ENCODE assay signal across 8 cellular contexts in genomic region chr13:30132623-30133553, GRCh38.
DNase-seq lines count a peak whose midpoint lies in the region; ATAC-seq, FAIRE-seq and TF ChIP-seq lines count a peak whose summit lies in the region.

No MANE protein-coding gene starts in this region.

- WGBS in A549 (ENCODE audit: missing lambda C conversion rate) = 62% methylated on average over 34 of the region's 39 CpGs
- 46 to 48% methylated on average over 20 to 39 of the region's 39 CpGs for WGBS in body of pancreas, 2 donors
- no CpG with 5 or more reads among the region's 39 CpGs for WGBS in iPS DF 6.9 (ENCODE audit: insufficient coverage, insufficient read length)

- DNase-seq in A549 (ENCODE audit: low read depth in 1 of 2, low spot score in 1 of 2) (peak; percentile 76 to 82), NCI-H2196 (lab: John Stamatoyannopoulos, UW; ENCODE audit: unreplicated experiment) (peak; percentile 84), UCSD-AML1 (lab: John Stamatoyannopoulos, UW; ENCODE audit: unreplicated experiment) (peak; percentile 90), body of pancreas (peak; percentile 95 to 98 (median 96)), iPS DF 6.9 (ENCODE audit: low read depth, low spot score) (peak; percentile 83), smooth muscle cell of the brain vasculature (ENCODE audit: low read depth, low spot score) (peak; percentile 83)

- ATAC-seq in A549 = peak; percentile 96 to 100
- peak; percentile 86 for ATAC-seq in GM18511 (IDR thresholded peaks at IDR 0.05; ENCODE audit: unreplicated experiment)
- ATAC-seq in HG03060 (IDR thresholded peaks at IDR 0.05; ENCODE audit: low read depth, unreplicated experiment) = peak; percentile 76
- peak; percentile 97 for ATAC-seq in body of pancreas

- TF ChIP-seq CTCF in A549 (IDR thresholded peaks at IDR 0.05) = peak; percentile 69
- peak; percentile 76 to 92 (median 87) for TF ChIP-seq CTCF in body of pancreas (IDR thresholded peaks at IDR 0.05)

- H3K27me3 ChIP-seq in body of pancreas (no peaks in the 10 kb centered on the region), iPS DF 6.9 (ENCODE audit: control insufficient read depth, insufficient read depth, low read length) (no peaks in the 10 kb centered on the region)

- H3K27ac ChIP-seq in A549 = peak overlapping the region in 1 of 2 experiments; percentile 71; a peak in 2 of 6 replicates
- no peak overlapping the region for H3K27ac ChIP-seq in body of pancreas
- H3K27ac ChIP-seq in iPS DF 6.9 (ENCODE audit: low read length) = no peak overlapping the region

- H3K4me1 ChIP-seq in A549 = no peaks in the 10 kb centered on the region
- peaks cover 6% of the 10 kb centered on the region for H3K4me1 ChIP-seq in body of pancreas
- no peaks in the 10 kb centered on the region for H3K4me1 ChIP-seq in iPS DF 6.9 (ENCODE audit: control insufficient read depth, insufficient read depth, low read length)

- POLR2A ChIA-PET in A549 (lab: Yijun Ruan, JAX) = interaction anchor here (0.5 to 1.7 kb wide), 5 partner anchors 9 to 485 kb away, joined by 3 to 5 read pairs (median 4); partner anchors contain the start of genes UBE2L5 and USPL1

- TF ChIP-seq EP300 in A549 (IDR thresholded peaks at IDR 0.05) = no peak

- intact Hi-C loops in body of pancreas (cut with DNase I) = loop anchor here (10.0 kb wide), 2 partner anchors 652 to 912 kb away; no protein-coding TSS in a partner anchor

- peak; percentile 86 to 87 for TF ChIP-seq RAD21 in A549 (conservative IDR thresholded peaks at IDR 0.05 in 1 of 2, IDR thresholded peaks at IDR 0.05 in 1 of 2)

- peak overlapping the region; percentile 55; the same call in 2 of the 3 replicates for H3K4me2 ChIP-seq in A549

- CTCF ChIA-PET in A549 (lab: Yijun Ruan, JAX) = interaction anchor here (0.5 to 4.5 kb wide), 59 partner anchors 10 to 912 kb away, joined by 3 to 69 read pairs (median 4); no protein-coding TSS in a partner anchor

- H3K4me3 ChIP-seq in A549 (no peak overlapping the region), body of pancreas (no peak overlapping the region), iPS DF 6.9 (ENCODE audit: low read length) (no peak overlapping the region)

- H3K36me3 ChIP-seq in body of pancreas (replicated peaks in 1 of 2; ENCODE audit: insufficient read depth in 1 of 2, low read depth in 2 of 2) (no peaks in the 10 kb centered on the region), iPS DF 6.9 (ENCODE audit: control insufficient read depth, insufficient read depth, low read length) (no peaks in the 10 kb centered on the region)

- TF ChIP-seq POLR2A in A549 (IDR thresholded peaks at IDR 0.05; ENCODE audit: low read length) = no peak
- TF ChIP-seq POLR2A in body of pancreas (IDR thresholded peaks at IDR 0.05) = no peak

- no peaks in the 10 kb centered on the region for H3K9me3 ChIP-seq in A549
- no peaks in the 10 kb centered on the region for H3K9me3 ChIP-seq in body of pancreas
- no peaks in the 10 kb centered on the region for H3K9me3 ChIP-seq in iPS DF 6.9 (ENCODE audit: control insufficient read depth, insufficient read depth, low read length)

- no peak for FAIRE-seq in A549 (lab: Jason Lieb, UNC)

TF ChIP-seq in A549, 52 proteins besides CTCF, POLR2A, EP300 and RAD21:
- TF ChIP-seq HOXA7 (CRISPR knock-in tag; IDR thresholded peaks at IDR 0.05) = no peak
- TF ChIP-seq SMC3 (IDR thresholded peaks at IDR 0.05) = peak; percentile 90
- TF ChIP-seq PBX3 (IDR thresholded peaks at IDR 0.05) = no peak
- no peak for TF ChIP-seq HOXB5 (CRISPR knock-in tag; IDR thresholded peaks at IDR 0.05)
